2 cellular contexts compared by ENCODE assay signal in genomic region chr17:44110011-44110686, GRCh38.
TF ChIP-seq lines count a peak whose summit lies in the region.

No MANE protein-coding gene starts in this region.

TF ChIP-seq in IMR-90, 13 proteins besides CTCF, POLR2A, EP300 and RAD21:
- TF ChIP-seq MAZ (IDR thresholded peaks at IDR 0.05; ENCODE audit: borderline replicate concordance, low read depth, low read length) (no peak), CHD1 (IDR thresholded peaks at IDR 0.05; ENCODE audit: low read depth, low read length) (no peak), RCOR1 (IDR thresholded peaks at IDR 0.05; ENCODE audit: insufficient replicate concordance, low read length) (no peak), MXI1 (IDR thresholded peaks at IDR 0.05; ENCODE audit: borderline replicate concordance, low read depth, low read length) (no peak), BHLHE40 (IDR thresholded peaks at IDR 0.05; ENCODE audit: low read depth, low read length) (no peak), MAFK (IDR thresholded peaks at IDR 0.05; ENCODE audit: low read depth, low read length) (no peak), SMC3 (IDR thresholded peaks at IDR 0.05; ENCODE audit: low read depth, low read length) (no peak), FOS (IDR thresholded peaks at IDR 0.05; ENCODE audit: low read depth, low read length) (no peak), CEBPB (IDR thresholded peaks at IDR 0.05; ENCODE audit: low read depth, low read length) (no peak), NFE2L2 (IDR thresholded peaks at IDR 0.05; ENCODE audit: low read depth, low read length) (no peak), RFX5 (IDR thresholded peaks at IDR 0.05; ENCODE audit: low read depth, low read length) (no peak)
- TF ChIP-seq, protein P1, sequence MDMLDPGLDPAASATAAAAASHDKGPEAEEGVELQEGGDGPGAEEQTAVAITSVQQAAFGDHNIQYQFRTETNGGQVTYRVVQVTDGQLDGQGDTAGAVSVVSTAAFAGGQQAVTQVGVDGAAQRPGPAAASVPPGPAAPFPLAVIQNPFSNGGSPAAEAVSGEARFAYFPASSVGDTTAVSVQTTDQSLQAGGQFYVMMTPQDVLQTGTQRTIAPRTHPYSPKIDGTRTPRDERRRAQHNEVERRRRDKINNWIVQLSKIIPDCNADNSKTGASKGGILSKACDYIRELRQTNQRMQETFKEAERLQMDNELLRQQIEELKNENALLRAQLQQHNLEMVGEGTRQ (IDR thresholded peaks at IDR 0.05; ENCODE audit: low read depth, low read length): no peak
- TF ChIP-seq, protein P2, sequence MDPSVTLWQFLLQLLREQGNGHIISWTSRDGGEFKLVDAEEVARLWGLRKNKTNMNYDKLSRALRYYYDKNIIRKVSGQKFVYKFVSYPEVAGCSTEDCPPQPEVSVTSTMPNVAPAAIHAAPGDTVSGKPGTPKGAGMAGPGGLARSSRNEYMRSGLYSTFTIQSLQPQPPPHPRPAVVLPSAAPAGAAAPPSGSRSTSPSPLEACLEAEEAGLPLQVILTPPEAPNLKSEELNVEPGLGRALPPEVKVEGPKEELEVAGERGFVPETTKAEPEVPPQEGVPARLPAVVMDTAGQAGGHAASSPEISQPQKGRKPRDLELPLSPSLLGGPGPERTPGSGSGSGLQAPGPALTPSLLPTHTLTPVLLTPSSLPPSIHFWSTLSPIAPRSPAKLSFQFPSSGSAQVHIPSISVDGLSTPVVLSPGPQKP (IDR thresholded peaks at IDR 0.05; ENCODE audit: borderline replicate concordance, low read depth, low read length): no peak

TF ChIP-seq in neural cell, 6 proteins besides CTCF, POLR2A, EP300 and RAD21:
- TF ChIP-seq, protein P3, sequence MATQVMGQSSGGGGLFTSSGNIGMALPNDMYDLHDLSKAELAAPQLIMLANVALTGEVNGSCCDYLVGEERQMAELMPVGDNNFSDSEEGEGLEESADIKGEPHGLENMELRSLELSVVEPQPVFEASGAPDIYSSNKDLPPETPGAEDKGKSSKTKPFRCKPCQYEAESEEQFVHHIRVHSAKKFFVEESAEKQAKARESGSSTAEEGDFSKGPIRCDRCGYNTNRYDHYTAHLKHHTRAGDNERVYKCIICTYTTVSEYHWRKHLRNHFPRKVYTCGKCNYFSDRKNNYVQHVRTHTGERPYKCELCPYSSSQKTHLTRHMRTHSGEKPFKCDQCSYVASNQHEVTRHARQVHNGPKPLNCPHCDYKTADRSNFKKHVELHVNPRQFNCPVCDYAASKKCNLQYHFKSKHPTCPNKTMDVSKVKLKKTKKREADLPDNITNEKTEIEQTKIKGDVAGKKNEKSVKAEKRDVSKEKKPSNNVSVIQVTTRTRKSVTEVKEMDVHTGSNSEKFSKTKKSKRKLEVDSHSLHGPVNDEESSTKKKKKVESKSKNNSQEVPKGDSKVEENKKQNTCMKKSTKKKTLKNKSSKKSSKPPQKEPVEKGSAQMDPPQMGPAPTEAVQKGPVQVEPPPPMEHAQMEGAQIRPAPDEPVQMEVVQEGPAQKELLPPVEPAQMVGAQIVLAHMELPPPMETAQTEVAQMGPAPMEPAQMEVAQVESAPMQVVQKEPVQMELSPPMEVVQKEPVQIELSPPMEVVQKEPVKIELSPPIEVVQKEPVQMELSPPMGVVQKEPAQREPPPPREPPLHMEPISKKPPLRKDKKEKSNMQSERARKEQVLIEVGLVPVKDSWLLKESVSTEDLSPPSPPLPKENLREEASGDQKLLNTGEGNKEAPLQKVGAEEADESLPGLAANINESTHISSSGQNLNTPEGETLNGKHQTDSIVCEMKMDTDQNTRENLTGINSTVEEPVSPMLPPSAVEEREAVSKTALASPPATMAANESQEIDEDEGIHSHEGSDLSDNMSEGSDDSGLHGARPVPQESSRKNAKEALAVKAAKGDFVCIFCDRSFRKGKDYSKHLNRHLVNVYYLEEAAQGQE (IDR thresholded peaks at IDR 0.05; ENCODE audit: borderline replicate concordance): no peak
- TF ChIP-seq POLR2AphosphoS5 (IDR thresholded peaks at IDR 0.05) (no peak), SMC3 (conservative IDR thresholded peaks at IDR 0.05; ENCODE audit: poor library complexity) (no peak), MXI1 (conservative IDR thresholded peaks at IDR 0.05; ENCODE audit: poor library complexity, severe bottlenecking) (no peak), TAF1 (IDR thresholded peaks at IDR 0.05; ENCODE audit: low read depth) (no peak), EZH2 (IDR thresholded peaks at IDR 0.05; ENCODE audit: borderline replicate concordance, insufficient read depth, low read length, poor library complexity, severe bottlenecking) (no peak)
TF ChIP-seq in neural cell: peak in this region for 0.
